Comparison of ENCODE assay signal across 2 cellular contexts in the genomic region with DNA sequence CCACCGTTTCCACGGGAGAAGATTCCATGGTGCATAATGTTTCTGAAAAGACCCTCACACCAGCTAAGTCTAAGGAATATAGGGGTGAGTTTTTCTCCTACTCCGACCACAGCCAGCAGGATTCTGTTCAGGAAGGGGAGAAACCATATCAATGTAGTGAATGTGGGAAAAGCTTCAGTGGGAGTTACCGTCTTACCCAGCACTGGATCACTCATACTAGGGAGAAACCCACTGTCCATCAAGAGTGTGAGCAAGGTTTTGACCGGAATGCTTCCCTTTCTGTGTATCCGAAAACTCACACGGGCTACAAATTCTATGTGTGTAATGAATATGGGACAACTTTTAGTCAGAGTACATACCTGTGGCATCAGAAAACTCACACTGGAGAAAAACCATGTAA.
TF ChIP-seq lines count a peak whose summit lies in the region.

No MANE protein-coding gene starts in this region.

TF ChIP-seq in HCT116, 20 proteins besides CTCF, POLR2A, EP300 and RAD21:
- TF ChIP-seq CBX3 (IDR thresholded peaks at IDR 0.05; ENCODE audit: low read depth), result 0 out of 2 replicates have a peak, but pooled peaks have one; percentile 40
- TF ChIP-seq SIN3A (IDR thresholded peaks at IDR 0.05; ENCODE audit: low read depth), result no peak

TF ChIP-seq in K562, 482 proteins besides CTCF, POLR2A, EP300 and RAD21:
- peak; percentile 76 for TF ChIP-seq ZNF280A (IDR thresholded peaks at IDR 0.05; ENCODE audit: low read depth, partially characterized antibody)
- 0 out of 2 replicates have a peak, but pooled peaks have one; percentile 15 for TF ChIP-seq SOX6 (IDR thresholded peaks at IDR 0.05)
- peak; percentile 48 for TF ChIP-seq RBM25 (IDR thresholded peaks at IDR 0.05; ENCODE audit: low read depth, low read length, severe bottlenecking)
- 0 out of 2 replicates have a peak, but pooled peaks have one; percentile 17 for TF ChIP-seq JUN (IDR thresholded peaks at IDR 0.05; ENCODE audit: borderline replicate concordance, low read depth, low read length)
- TF ChIP-seq JUN (CRISPR knock-in tag; IDR thresholded peaks at IDR 0.05; ENCODE audit: borderline replicate concordance), result no peak
- peak; percentile 93 for TF ChIP-seq TRIM28 (IDR thresholded peaks at IDR 0.05)
- TF ChIP-seq TEAD4 (IDR thresholded peaks at IDR 0.05; ENCODE audit: low read length), result 0 out of 2 replicates have a peak, but pooled peaks have one; percentile 14
- no peak for TF ChIP-seq TEAD4 (CRISPR knock-in tag; IDR thresholded peaks at IDR 0.05; ENCODE audit: borderline replicate concordance)
- peak; percentile 98 for TF ChIP-seq ZNF75A (CRISPR knock-in tag; IDR thresholded peaks at IDR 0.05)
- TF ChIP-seq ZNF12 (CRISPR knock-in tag; IDR thresholded peaks at IDR 0.05), result no peak
- TF ChIP-seq MEIS2 (IDR thresholded peaks at IDR 0.05; ENCODE audit: partially characterized antibody), result no peak
- TF ChIP-seq CBX5 (IDR thresholded peaks at IDR 0.05; ENCODE audit: borderline replicate concordance, low read depth), result 0 out of 2 replicates have a peak, but pooled peaks have one; percentile 57
- no peak for TF ChIP-seq MEF2D (tag; conservative IDR thresholded peaks at IDR 0.05; ENCODE audit: low read depth)
- peak; percentile 32; the same call in 1 of the 2 replicates for TF ChIP-seq XRCC3 (IDR thresholded peaks at IDR 0.05)
- no peak for TF ChIP-seq TBP (optimal IDR thresholded peaks at IDR 0.05; ENCODE audit: low read depth, low read length)
- peak in 1 of 2 experiments; percentile 94; a peak in 2 of 3 replicates for TF ChIP-seq CBX3 (IDR thresholded peaks at IDR 0.05; ENCODE audit: borderline replicate concordance in 1 of 2, low read length in 2 of 2)
- TF ChIP-seq POLR3A (IDR thresholded peaks at IDR 0.05; ENCODE audit: borderline replicate concordance, extremely low read depth, insufficient read depth, insufficient read length), result no peak
- no peak for TF ChIP-seq ZNF133 (CRISPR knock-in tag; IDR thresholded peaks at IDR 0.05)
